8 cellular contexts compared by ENCODE assay signal in the genomic region with DNA sequence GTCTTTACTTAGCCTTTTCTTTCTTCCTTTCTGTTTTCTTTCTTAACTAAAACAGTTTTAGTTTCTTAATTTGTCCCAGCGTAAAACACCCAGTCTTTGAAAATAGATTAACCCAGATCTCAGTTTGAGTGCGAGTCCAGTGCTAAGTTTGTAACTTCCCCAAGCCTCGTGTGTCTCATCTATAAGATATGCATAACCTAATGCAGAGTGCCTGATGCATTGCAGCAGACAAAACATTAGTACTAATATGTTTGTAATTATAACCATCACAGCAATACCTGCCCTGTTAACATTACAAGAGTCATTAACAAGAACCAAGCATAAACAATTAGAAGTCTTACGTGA. TPM values are rescaled to one million over a fixed set of nuclear protein-coding genes. Genes with fewer than 3 reads are reported as not detected.
A peak's percentile ranks its signal among the peaks of the same experiment; 100 is the strongest.
DNase-seq lines count a peak whose midpoint lies in the region; ATAC-seq and TF ChIP-seq lines count a peak whose summit lies in the region.

No MANE protein-coding gene starts in this region.

- TF ChIP-seq POLR2A in sigmoid colon (IDR thresholded peaks at IDR 0.05), result no peak

- no peaks in the 10 kb centered on the region for H3K9me3 Mint-ChIP-seq in CD8-positive, alpha-beta memory T cell

- no peaks in the 10 kb centered on the region for H3K27me3 ChIP-seq in CD8-positive, alpha-beta memory T cell (ENCODE audit: insufficient read depth, low read length, poor library complexity, severe bottlenecking)
- H3K27me3 ChIP-seq in WERI-Rb-1 (ENCODE audit: insufficient read depth, low read depth, severe bottlenecking), result peaks cover 6% of the 10 kb centered on the region
- no peaks in the 10 kb centered on the region for H3K27me3 ChIP-seq in foreskin keratinocyte
- no peaks in the 10 kb centered on the region for H3K27me3 ChIP-seq in sigmoid colon

- H3K4me3 Mint-ChIP-seq in CD8-positive, alpha-beta memory T cell, result peak overlapping the region; percentile 90 to 98 (median 96)

- H3K4me1 Mint-ChIP-seq in CD8-positive, alpha-beta memory T cell, result peaks cover 42 to 47% (median 47%) of the 10 kb centered on the region in 3 donors

- CTCF ChIA-PET in CD8-positive, alpha-beta memory T cell (lab: Charles Lee), result interaction anchor here (0.6 to 1.4 kb wide), 3 partner anchors 296 to 523 kb away, joined by 3 to 4 read pairs (median 3); a partner anchor contains a TSS

- H3K36me3 ChIP-seq in CD8-positive, alpha-beta memory T cell (ENCODE audit: insufficient read depth, low read length), result no peaks in the 10 kb centered on the region
- H3K36me3 ChIP-seq in WERI-Rb-1 (no peaks in the 10 kb centered on the region), sigmoid colon (no peaks in the 10 kb centered on the region)

- H3K27me3 Mint-ChIP-seq in CD8-positive, alpha-beta memory T cell, result peaks cover 8 to 9% of the 10 kb centered on the region in 2 donors

- H3K4me1 ChIP-seq in CD8-positive, alpha-beta memory T cell (ENCODE audit: insufficient read depth, low read length), result peaks cover 34% of the 10 kb centered on the region
- H3K4me1 ChIP-seq in foreskin keratinocyte (peaks cover 19% of the 10 kb centered on the region), sigmoid colon (peaks cover 0 to 20% (median 9%) of the 10 kb centered on the region in 4 donors)

- H3K4me3 ChIP-seq in CD8-positive, alpha-beta memory T cell (ENCODE audit: low read length), result peak overlapping the region; percentile 62
- H3K4me3 ChIP-seq in WERI-Rb-1 (ENCODE audit: low read depth, low read length) (peak overlapping the region; percentile 89), sigmoid colon (peak overlapping the region; percentile 61 to 68 (median 62))

- TF ChIP-seq CTCF in WERI-Rb-1 (IDR thresholded peaks at IDR 0.05; ENCODE audit: low read depth, low read length) (no peak), foreskin keratinocyte (conservative IDR thresholded peaks at IDR 0.05) (no peak), sigmoid colon (IDR thresholded peaks at IDR 0.05) (no peak)

- TF ChIP-seq EP300 in sigmoid colon (IDR thresholded peaks at IDR 0.05), result no peak

- ATAC-seq in HG02678 (IDR thresholded peaks at IDR 0.05; ENCODE audit: unreplicated experiment), result peak; percentile 28
- peak; percentile 28 for ATAC-seq in foreskin keratinocyte
- no peak for ATAC-seq in GM21786 (IDR thresholded peaks at IDR 0.05; ENCODE audit: unreplicated experiment)

- peak overlapping the region; percentile 98 to 100 (median 100) for H3K27ac Mint-ChIP-seq in CD8-positive, alpha-beta memory T cell

- H3K27ac ChIP-seq in CD8-positive, alpha-beta memory T cell (ENCODE audit: low read depth, low read length), result peak overlapping the region; percentile 88
- peak overlapping the region; percentile 84 for H3K27ac ChIP-seq in WERI-Rb-1
- peak overlapping the region; percentile 94 for H3K27ac ChIP-seq in foreskin keratinocyte
- H3K27ac ChIP-seq in sigmoid colon, result peak overlapping the region; percentile 85 to 93 (median 88)

- POLR2A ChIA-PET in CD8-positive, alpha-beta memory T cell (lab: Charles Lee), result no interaction called here

- no peak for DNase-seq in CD8-positive, alpha-beta memory T cell
- DNase-seq in WERI-Rb-1, result no peak
- peak in 1 of 2 donors; percentile 37 for DNase-seq in foreskin keratinocyte
- DNase-seq in sigmoid colon, result no peak
- DNase-seq in NCI-H2171 treated with DMSO at 0.1 percent for 48 hours (lab: John Stamatoyannopoulos, UW), result no peak
- DNase-seq in OCI-M2 (lab: John Stamatoyannopoulos, UW; ENCODE audit: unreplicated experiment), result no peak

- H3K9me3 ChIP-seq in CD8-positive, alpha-beta memory T cell (ENCODE audit: low read length), result no peaks in the 10 kb centered on the region
- H3K9me3 ChIP-seq in WERI-Rb-1 (ENCODE audit: severe bottlenecking) (no peaks in the 10 kb centered on the region), sigmoid colon (no peaks in the 10 kb centered on the region)

- 11 to 20% methylated on average over 4 of the region's 4 CpGs for WGBS in sigmoid colon, 2 donors

- intact Hi-C loops in sigmoid colon (cut with DNase I), result loop anchor here (5.0 kb wide), 2 partner anchors 278 to 842 kb away; a partner anchor contains a TSS

- peaks cover 0 to 5% (median 4%) of the 10 kb centered on the region in 3 donors for H3K36me3 Mint-ChIP-seq in CD8-positive, alpha-beta memory T cell

RNA-seq across cellular contexts. Expression of a gene that starts 0.5 kb away (rescaled TPM):
- 10 to 100 TPM; 10.4 to 13.3 TPM for total RNA-seq in CD8-positive, alpha-beta memory T cell
- polyA plus RNA-seq in CD8-positive, alpha-beta memory T cell, result 27.9 TPM
- total RNA-seq in foreskin keratinocyte (10.1 and 11.0 TPM in 2 replicates), sigmoid colon (10 to 100 TPM; 19.3 to 28.5 (median 23.3) TPM)
- polyA plus RNA-seq in foreskin keratinocyte (15.2 and 15.6 TPM in 2 replicates), sigmoid colon (10 to 100 TPM in 1 of 3 donors, 1 to 10 TPM in 2; 9.5 to 13.5 (median 9.6) TPM)
